In the genomic region with DNA sequence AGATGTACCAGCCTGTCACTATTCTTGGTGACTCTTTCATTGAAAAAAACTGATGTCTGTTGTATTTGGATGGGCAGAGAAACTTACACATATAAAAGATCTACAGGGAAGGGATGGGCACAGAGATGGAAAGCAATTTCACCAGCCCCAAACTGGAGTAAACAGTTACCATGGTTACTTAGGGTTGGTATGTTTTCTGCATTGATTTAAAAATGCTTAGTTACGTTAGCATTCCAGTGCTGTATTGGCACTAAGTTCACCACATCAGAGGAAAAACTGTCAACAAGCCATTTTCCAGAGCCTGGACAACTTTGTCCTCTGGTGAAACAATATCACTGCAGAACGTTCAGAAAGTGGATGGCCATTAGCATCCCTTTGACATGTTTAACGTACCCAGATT, we compare ENCODE assay signal across 16 cellular contexts. TPM values are rescaled to one million over a fixed set of nuclear protein-coding genes. Genes with fewer than 3 reads are reported as not detected.
DNase-seq lines count a peak whose midpoint lies in the region; ATAC-seq and TF ChIP-seq lines count a peak whose summit lies in the region.
"Had no signal": no experiment of that assay in that cellular context is flagged by ENCODE, and none has a peak within 500 bp of the region (broad histone marks: within the 10 kb centered on the region; RNA-seq: fewer than 3 reads in every experiment).

No MANE protein-coding gene starts in this region.

- no peak for TF ChIP-seq CTCF in left ventricle myocardium inferior (IDR thresholded peaks at IDR 0.05; ENCODE audit: borderline replicate concordance)
- no peak for TF ChIP-seq CTCF in body of pancreas (IDR thresholded peaks at IDR 0.05)

- ATAC-seq in Right ventricle myocardium superior (ENCODE audit: poor library complexity) (no peak), body of pancreas (peak; percentile 25), GM21526 (IDR thresholded peaks at IDR 0.05; ENCODE audit: low FRiP score, unreplicated experiment) (no peak), GM18873 (IDR thresholded peaks at IDR 0.05; ENCODE audit: low FRiP score, unreplicated experiment) (no peak)
- ATAC-seq: activated CD4-positive, CD25-positive, alpha-beta regulatory T cell treated with anti-CD3 and anti-CD28 coated beads, Interleukin-2, amount 50 U/mL, for 24 hours; effector memory CD8-positive, alpha-beta T cell; PC-3 had no signal

- no peak for DNase-seq in left ventricle myocardium inferior
- no peak for DNase-seq in Right ventricle myocardium superior
- no peak for DNase-seq in body of pancreas
- DNase-seq in hepatic stellate cell (ENCODE audit: low spot score), result peak; percentile 60
- DNase-seq in LoVo (ENCODE audit: low spot score), result no peak
- DNase-seq in HT-29 (ENCODE audit: low spot score), result no peak
- DNase-seq: activated naive CD4-positive, alpha-beta T cell; effector memory CD8-positive, alpha-beta T cell; kidney; NCI-H1694 treated with DMSO at 0.1 percent for 48 hours; NCI-H526; stimulated activated CD4-positive, alpha-beta T cell treated with anti-CD3 and anti-CD28 coated beads, Interleukin-15, amount 100 ng/mL, for 24 hours had no signal

- H3K4me3 ChIP-seq in left ventricle myocardium inferior, result no peak overlapping the region
- no peak overlapping the region for H3K4me3 ChIP-seq in body of pancreas

- H3K9me3 ChIP-seq in left ventricle myocardium inferior (replicated peaks), result no peaks in the 10 kb centered on the region
- no peaks in the 10 kb centered on the region for H3K9me3 ChIP-seq in body of pancreas

- WGBS in body of pancreas, 2 donors, result 34 to 40% methylated on average over 3 of the region's 3 CpGs

- no peak for TF ChIP-seq POLR2A in body of pancreas (IDR thresholded peaks at IDR 0.05)

- H3K4me1 ChIP-seq in left ventricle myocardium inferior, result peaks cover 75% of the 10 kb centered on the region
- peaks cover 24% of the 10 kb centered on the region for H3K4me1 ChIP-seq in body of pancreas

- no peaks in the 10 kb centered on the region for H3K36me3 ChIP-seq in left ventricle myocardium inferior
- H3K36me3 ChIP-seq in body of pancreas (replicated peaks in 1 of 2; ENCODE audit: insufficient read depth in 1 of 2, low read depth in 2 of 2), result no peaks in the 10 kb centered on the region

- intact Hi-C loops in left ventricle myocardium inferior (cut with micrococcal nuclease) (no loop called here), Right ventricle myocardium superior (cut with DNase I) (no loop called here), body of pancreas (cut with DNase I) (no loop called here)

- H3K27ac ChIP-seq in left ventricle myocardium inferior (replicated peaks), result peak overlapping the region; percentile 6
- H3K27ac ChIP-seq in body of pancreas, result peak overlapping the region in 3 of 4 donors; percentile 13 to 54 (median 49)

- H3K27me3 ChIP-seq in left ventricle myocardium inferior (ENCODE audit: low read depth), result no peaks in the 10 kb centered on the region
- H3K27me3 ChIP-seq in body of pancreas, result no peaks in the 10 kb centered on the region

RNA-seq across cellular contexts. Expression of gene MARCHF3, which starts 28.0 kb away (rescaled TPM):
- total RNA-seq in left ventricle myocardium inferior, result 35.7 TPM
- 26.6 TPM for total RNA-seq in Right ventricle myocardium superior
- total RNA-seq in body of pancreas, result 1 to 10 TPM; 2.1 to 8.2 TPM
- total RNA-seq in HT-29 (2014; rRNA removed; shearing (Covaris generic)), result 18.2 and 32.5 TPM in 2 replicates
